13 cellular contexts compared by ENCODE assay signal in the genomic region with DNA sequence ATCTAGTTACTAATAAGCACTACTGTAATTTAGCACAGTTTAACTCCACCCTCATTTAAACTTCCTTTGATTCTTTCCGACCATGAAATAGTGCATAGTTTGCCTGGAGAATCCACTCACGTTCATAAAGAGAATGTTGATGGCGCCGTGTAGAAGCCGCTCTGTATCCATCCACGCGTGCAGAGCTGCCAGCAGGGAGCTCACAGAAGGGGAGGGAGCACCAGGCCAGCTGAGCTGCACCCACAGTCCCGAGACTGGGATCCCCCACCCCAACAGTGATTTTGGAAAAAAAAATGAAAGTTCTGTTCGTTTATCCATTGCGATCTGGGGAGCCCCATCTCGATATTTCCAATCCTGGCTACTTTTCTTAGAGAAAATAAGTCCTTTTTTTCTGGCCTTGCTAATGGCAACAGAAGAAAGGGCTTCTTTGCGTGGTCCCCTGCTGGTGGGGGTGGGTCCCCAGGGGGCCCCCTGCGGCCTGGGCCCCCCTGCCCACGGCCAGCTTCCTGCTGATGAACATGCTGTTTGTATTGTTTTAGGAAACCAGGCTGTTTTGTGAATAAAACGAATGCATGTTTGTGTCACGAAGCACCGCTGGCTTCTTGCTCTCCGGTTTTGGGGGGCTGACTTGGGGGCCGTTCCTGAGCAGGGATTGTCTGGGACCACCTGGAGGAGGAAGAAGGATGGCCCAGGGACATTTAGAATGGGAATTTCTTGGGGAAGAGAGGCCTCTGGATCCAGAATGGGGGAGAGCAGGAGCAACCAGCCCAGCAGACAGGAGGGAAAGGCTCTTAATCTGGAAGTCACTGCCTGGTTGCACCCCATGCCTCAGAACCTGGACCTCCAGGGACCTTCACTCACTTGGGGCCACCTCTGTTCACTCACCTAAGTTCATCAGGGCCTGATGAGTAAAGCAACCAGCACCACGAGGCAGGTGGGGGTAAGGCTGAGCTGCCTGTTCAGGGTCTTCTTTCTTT. TPM values are rescaled to one million over a fixed set of nuclear protein-coding genes. Genes with fewer than 3 reads are reported as not detected.
DNase-seq lines count a peak whose midpoint lies in the region; ATAC-seq, FAIRE-seq and TF ChIP-seq lines count a peak whose summit lies in the region.
"Had no signal": no experiment of that assay in that cellular context is flagged by ENCODE, and none has a peak within 500 bp of the region (broad histone marks: within the 10 kb centered on the region; RNA-seq: fewer than 3 reads in every experiment).

No MANE protein-coding gene starts in this region.

- peaks cover 51 to 73% (median 64%) of the 10 kb centered on the region in 3 donors for H3K4me1 Mint-ChIP-seq in naive B cell

- no peaks in the 10 kb centered on the region for H3K9me3 ChIP-seq in right atrium auricular region
- no peaks in the 10 kb centered on the region for H3K9me3 ChIP-seq in GM12878 (replicated peaks; ENCODE audit: control insufficient read depth, insufficient read depth, low read length)
- H3K9me3 ChIP-seq in tibial nerve, result no peaks in the 10 kb centered on the region
- H3K9me3 ChIP-seq: SJSA1 had no signal

- 63% methylated on average over 20 of the region's 20 CpGs for WGBS in GM12878 (ENCODE audit: insufficient coverage, insufficient replicate concordance, low lambda C conversion rate, missing lambda C conversion rate)
- 36 to 45% methylated on average over 20 of the region's 20 CpGs for WGBS in tibial nerve, 2 donors

- no peak for TF ChIP-seq EP300 in GM12878 (IDR thresholded peaks at IDR 0.05; ENCODE audit: borderline replicate concordance in 1 of 2, control insufficient read depth in 1 of 2, low read depth in 2 of 2, low read length in 2 of 2)
- TF ChIP-seq EP300 in tibial nerve (IDR thresholded peaks at IDR 0.05), result no peak

- H3K27me3 ChIP-seq in right atrium auricular region, result no peaks in the 10 kb centered on the region
- H3K27me3 ChIP-seq in GM12878 (replicated peaks in 1 of 2; ENCODE audit: control insufficient read depth in 2 of 2, insufficient read depth in 2 of 2, low read length in 1 of 2), result no peaks in the 10 kb centered on the region
- H3K27me3 ChIP-seq in tibial nerve, result no peaks in the 10 kb centered on the region
- H3K27me3 ChIP-seq: hepatocyte, SJSA1 had no signal

- H3K27ac Mint-ChIP-seq in naive B cell, result peak overlapping the region; percentile 53 to 96 (median 88)
- H3K27ac Mint-ChIP-seq: activated naive CD4-positive, alpha-beta T cell treated with anti-CD3 and anti-CD28 coated beads, Interleukin-2, amount 10 ng/mL, durations not matched to agents 7 days and 5 days had no signal

- H3K36me3 Mint-ChIP-seq in naive B cell, result peaks cover 6 to 41% of the 10 kb centered on the region in 2 donors
- H3K36me3 Mint-ChIP-seq: activated naive CD4-positive, alpha-beta T cell treated with anti-CD3 and anti-CD28 coated beads, Interleukin-2, amount 10 ng/mL, durations not matched to agents 7 days and 5 days had no signal

- CTCF ChIA-PET in GM12878 (lab: Yijun Ruan, JAX), result interaction anchor here (0.9 to 1.3 kb wide), 4 partner anchors 48 to 82 kb away, joined by 3 read pairs; no protein-coding TSS in a partner anchor

- H3K9ac ChIP-seq in GM12878 (ENCODE audit: control insufficient read depth, insufficient read depth, low read length), result no peak overlapping the region

- ATAC-seq in Right ventricle myocardium superior (ENCODE audit: poor library complexity) (no peak), GM12878 (no peak), naive B cell (ENCODE audit: low read depth in 2 of 2) (no peak), GM21390 (IDR thresholded peaks at IDR 0.05; ENCODE audit: unreplicated experiment) (no peak)

- in situ Hi-C loops in GM12878 (cut with MboI), result no loop called here

- POLR2A ChIA-PET in GM12878 (lab: Charles Lee), result no interaction called here

- H3K27ac ChIP-seq in right atrium auricular region, result peak overlapping the region; percentile 77 to 79
- no peak overlapping the region for H3K27ac ChIP-seq in GM12878 (ENCODE audit: control insufficient read depth, insufficient read depth)
- H3K27ac ChIP-seq in tibial nerve, result peak overlapping the region; percentile 55 to 98 (median 80)
- H3K27ac ChIP-seq: hepatocyte, SJSA1 had no signal

- H4K20me1 ChIP-seq in GM12878 (ENCODE audit: control insufficient read depth, insufficient read depth), result no peaks in the 10 kb centered on the region; the same call in 1 of the 2 replicates

- BruUV-seq in GM12878 (replicated peaks; lab: Mats Ljungman, UMichigan), result TSS peak; percentile 76

- H3K4me1 ChIP-seq in right atrium auricular region (peaks cover 0 to 57% of the 10 kb centered on the region in 2 donors), GM12878 (ENCODE audit: control insufficient read depth, insufficient read depth, low read length) (no peaks in the 10 kb centered on the region; the same call in 1 of the 2 replicates), tibial nerve (peaks cover 0 to 96% (median 60%) of the 10 kb centered on the region in 4 donors)
- H3K4me1 ChIP-seq: SJSA1 had no signal

- H3K4me2 ChIP-seq in GM12878 (ENCODE audit: control insufficient read depth, insufficient read depth), result no peak overlapping the region
- H3K4me2 ChIP-seq: hepatocyte had no signal

- no peak for FAIRE-seq in GM12878 (lab: Jason Lieb, UNC)

- H3K36me3 ChIP-seq in right atrium auricular region (peaks cover 41% of the 10 kb centered on the region), GM12878 (ENCODE audit: control insufficient read depth in 2 of 2, insufficient read depth in 2 of 2, low read length in 1 of 2) (peaks cover 26 to 42% of the 10 kb centered on the region in 2 experiments), tibial nerve (peaks cover 0 to 37% (median 0%) of the 10 kb centered on the region in 3 donors)

- H2AFZ ChIP-seq in GM12878 (ENCODE audit: control insufficient read depth, low read depth, low read length), result no peak overlapping the region
- H2AFZ ChIP-seq: hepatocyte had no signal

- H3K9me3 Mint-ChIP-seq in naive B cell, result no peaks in the 10 kb centered on the region
- H3K9me3 Mint-ChIP-seq: activated naive CD4-positive, alpha-beta T cell treated with anti-CD3 and anti-CD28 coated beads, Interleukin-2, amount 10 ng/mL, durations not matched to agents 7 days and 5 days had no signal

- TF ChIP-seq POLR2A in GM12878 (IDR thresholded peaks at IDR 0.05; ENCODE audit: low read depth, low read length) (no peak), tibial nerve (IDR thresholded peaks at IDR 0.05) (no peak)

- DNase-seq in right atrium auricular region (ENCODE audit: low spot score) (no peak), Right ventricle myocardium superior (no peak), GM12878 (ENCODE audit: low read depth, low spot score) (no peak), naive B cell (no peak), tibial nerve (ENCODE audit: low spot score in 2 of 2) (no peak), NCI-H187 treated with DMSO at 0.1 percent for 48 hours (lab: John Stamatoyannopoulos, UW) (no peak), DMS153 (lab: John Stamatoyannopoulos, UW) (no peak)
- DNase-seq: activated naive CD4-positive, alpha-beta T cell treated with anti-CD3 and anti-CD28 coated beads, Interleukin-2, amount 10 ng/mL, durations not matched to agents 7 days and 5 days; NCI-H1930; NCI-H748 treated with DMSO at 0.1 percent for 48 hours had no signal

- SMC1A ChIA-PET in GM12878 (lab: Charles Lee; ENCODE audit: uncharacterized antibody, unreplicated experiment), result interaction anchor here (1.4 to 2.8 kb wide), 3 partner anchors 29 to 49 kb away, joined by 3 to 17 read pairs (median 4); no protein-coding TSS in a partner anchor

- H3K4me3 ChIP-seq in right atrium auricular region, result no peak overlapping the region
- H3K4me3 ChIP-seq in GM12878, result no peak overlapping the region
- no peak overlapping the region for H3K4me3 ChIP-seq in tibial nerve
- H3K4me3 ChIP-seq: hepatocyte, SJSA1 had no signal

- H3K27me3 Mint-ChIP-seq in naive B cell, result no peaks in the 10 kb centered on the region

- RAD21 ChIA-PET in GM12878 (lab: Charles Lee; ENCODE audit: unreplicated experiment), result interaction anchor here (1.3 kb wide), 1 partner anchor 33 kb away, joined by 3 read pairs; no protein-coding TSS in a partner anchor

- peak overlapping the region in 4 of 8 donors; percentile 16 to 69 (median 36) for H3K4me3 Mint-ChIP-seq in naive B cell
- H3K4me3 Mint-ChIP-seq: activated naive CD4-positive, alpha-beta T cell treated with anti-CD3 and anti-CD28 coated beads, Interleukin-2, amount 10 ng/mL, durations not matched to agents 7 days and 5 days had no signal

- no peak for TF ChIP-seq RAD21 in GM12878 (IDR thresholded peaks at IDR 0.05; ENCODE audit: insufficient read depth, low read depth, low read length)

- no peaks in the 10 kb centered on the region; the same call in 1 of the 2 replicates for H3K79me2 ChIP-seq in GM12878 (ENCODE audit: control insufficient read depth, insufficient read depth, low read length)

- no peak for TF ChIP-seq CTCF in right atrium auricular region (IDR thresholded peaks at IDR 0.05)
- no peak for TF ChIP-seq CTCF in GM12878 (IDR thresholded peaks at IDR 0.05 in 2 of 3, conservative IDR thresholded peaks at IDR 0.05 in 1 of 3; ENCODE audit: control insufficient read depth in 2 of 3, extremely low read depth in 1 of 3, insufficient read depth in 1 of 3, low read depth in 3 of 3, low read length in 3 of 3)
- TF ChIP-seq CTCF in tibial nerve (IDR thresholded peaks at IDR 0.05), result no peak

- intact Hi-C loops in Right ventricle myocardium superior (cut with DNase I) (loop anchor here (5.0 kb wide), 1 partner anchor 36 kb away; a partner anchor contains a TSS), GM12878 (cut with micrococcal nuclease; ENCODE audit: unreplicated experiment) (no loop called here)

RNA-seq across cellular contexts. Expression of a gene that starts 35.4 kb away (rescaled TPM):
- total RNA-seq in right atrium auricular region (10 to 100 TPM; 57.9 to 59.5 TPM), Right ventricle myocardium superior (67.3 TPM), GM12878 (2014; rRNA removed) (71.4 and 90.8 TPM in 2 replicates), GM12878 (2014; rRNA removed; fragmentation: Illumina TruSeq; extraction: Trizol) (24.9 and 26.8 TPM in 2 replicates), GM12878 (2021) (64.2 and 64.4 TPM in 2 replicates), tibial nerve (10 to 100 TPM; 45.0 to 80.4 (median 67.0) TPM)
- 37.6 and 40.4 TPM in 2 replicates for total RNA-seq in GM12878 (2013; cell fraction: nucleolus; rRNA removed)
- 17.9 TPM for polyA plus RNA-seq in GM12878 (2011; ENCODE audit: low read depth)
- polyA plus RNA-seq in GM12878 (2011; rRNA removed) (55.4 and 57.5 TPM in 2 replicates), GM12878 (2014; fragmentation: Illumina TruSeq; extraction: Trizol) (25.6 and 36.0 TPM in 2 replicates), GM12878 (2014; fragmentation: Nextera tagmentation; extraction: Ambion mirVana) (1 to 10 TPM; 1.8 to 6.0 TPM), GM12878 (2014; rRNA removed) (59.1 and 68.6 TPM in 2 replicates), GM12878 (2016; fragmentation: Nextera tagmentation; extraction: Ambion mirVana) (10 to 100 TPM; 33.8 to 45.4 TPM), naive B cell (ENCODE audit: low read depth in 6 of 6) (100 to 1,000 TPM; 351 to 547 (median 399) TPM)
- 54.8 and 79.5 TPM in 2 replicates for polyA plus RNA-seq in GM12878 (2011; cell fraction: cytosol; rRNA removed)
- polyA plus RNA-seq in GM12878 (2011; cell fraction: nucleus; rRNA removed), result 43.4 and 55.0 TPM in 2 replicates
- 31.3 and 43.2 TPM in 2 replicates for polyA plus RNA-seq in GM12878 (2012)
- 32.3 and 76.6 TPM in 2 replicates for polyA minus RNA-seq in GM12878 (2011; rRNA and poly(A)+ RNA removed)
- 19.3 and 41.6 TPM in 2 replicates for polyA minus RNA-seq in GM12878 (2011; cell fraction: cytosol; rRNA and poly(A)+ RNA removed)
- polyA minus RNA-seq in GM12878 (2011; cell fraction: nucleus; rRNA and poly(A)+ RNA removed), result 25.8 and 43.7 TPM in 2 replicates
